21 cellular contexts compared by ENCODE assay signal in the genomic region with DNA sequence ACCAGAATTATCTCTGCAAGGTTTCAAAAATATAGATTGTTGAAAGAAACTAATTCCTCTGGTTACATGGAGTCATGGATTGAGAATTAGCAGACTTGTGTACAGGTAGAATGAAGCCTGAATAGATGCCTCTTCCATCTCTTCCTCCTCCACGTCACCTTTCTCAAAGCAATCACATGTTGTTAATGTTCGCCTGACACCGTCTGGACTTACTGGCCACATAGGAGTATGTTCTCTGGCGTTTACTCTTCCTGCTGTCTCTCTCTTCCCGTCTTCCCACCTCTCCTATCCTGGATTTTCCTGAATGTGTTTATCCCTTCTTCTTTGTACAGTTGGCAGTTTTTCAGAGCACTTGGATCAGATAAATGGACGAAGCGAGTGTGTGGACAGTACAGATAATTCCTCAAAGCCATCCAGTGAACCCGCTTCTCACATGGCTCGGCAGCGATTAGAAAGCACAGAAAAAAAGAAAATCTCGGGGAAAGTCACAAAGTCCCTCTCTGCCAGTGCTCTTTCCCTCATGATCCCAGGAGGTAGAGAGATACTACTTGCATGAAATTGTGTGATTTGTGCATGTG. TPM values are rescaled to one million over a fixed set of nuclear protein-coding genes. Genes with fewer than 3 reads are reported as not detected.
DNase-seq lines count a peak whose midpoint lies in the region; ATAC-seq, FAIRE-seq and TF ChIP-seq lines count a peak whose summit lies in the region.
"Had no signal": no experiment of that assay in that cellular context is flagged by ENCODE, and none has a peak within 500 bp of the region (broad histone marks: within the 10 kb centered on the region; RNA-seq: fewer than 3 reads in every experiment).

No MANE protein-coding gene starts in this region.

- no peaks in the 10 kb centered on the region for H4K20me1 ChIP-seq in fibroblast of lung (ENCODE audit: control insufficient read depth, extremely low read depth, insufficient read depth, low read length)

- peaks cover 2% of the 10 kb centered on the region for H3K36me3 ChIP-seq in fibroblast of lung (ENCODE audit: control insufficient read depth, insufficient read depth, low read length)
- H3K36me3 ChIP-seq in mesenchymal stem cell (ENCODE audit: control insufficient read depth in 1 of 2, insufficient read depth in 2 of 2, low read depth in 1 of 2, low read length in 2 of 2): peaks cover 15 to 66% of the 10 kb centered on the region in 2 experiments
- no peaks in the 10 kb centered on the region for H3K36me3 ChIP-seq in uterus
- H3K36me3 ChIP-seq in ascending aorta: peaks cover 35 to 66% of the 10 kb centered on the region in 2 donors
- H3K36me3 ChIP-seq: MG63, neural progenitor cell had no signal

- H3K23ac ChIP-seq in mesenchymal stem cell (ENCODE audit: low read length in 2 of 2): no peak overlapping the region

- H3K27me3 ChIP-seq in fibroblast of lung (ENCODE audit: control insufficient read depth, insufficient read depth, low read length): no peaks in the 10 kb centered on the region
- no peaks in the 10 kb centered on the region for H3K27me3 ChIP-seq in mesenchymal stem cell (ENCODE audit: control insufficient read depth in 1 of 2, insufficient read depth in 1 of 2, low read length in 2 of 2)
- no peaks in the 10 kb centered on the region for H3K27me3 ChIP-seq in uterus
- no peaks in the 10 kb centered on the region for H3K27me3 ChIP-seq in ascending aorta
- H3K27me3 ChIP-seq: MG63, neural progenitor cell had no signal

- no peaks in the 10 kb centered on the region for H3K79me2 ChIP-seq in fibroblast of lung (ENCODE audit: control insufficient read depth, insufficient read depth, low read length)

- H3K36me3 Mint-ChIP-seq in T-helper 17 cell (ENCODE audit: low read depth): peaks cover 6% of the 10 kb centered on the region

- H3K4me2 ChIP-seq in fibroblast of lung (ENCODE audit: extremely low read depth, insufficient read depth, low read length): peak overlapping the region; percentile 94
- no peak overlapping the region for H3K4me2 ChIP-seq in mesenchymal stem cell (ENCODE audit: low read length, poor library complexity, severe bottlenecking)
- H3K4me2 ChIP-seq: neural progenitor cell had no signal

- H3K27me3 Mint-ChIP-seq in T-helper 17 cell: no peaks in the 10 kb centered on the region
- H3K27me3 Mint-ChIP-seq: activated naive CD8-positive, alpha-beta T cell treated with anti-CD3 and anti-CD28 coated beads for 36 hours; progenitor cell of endocrine pancreas had no signal

- no peak overlapping the region for H2AK5ac ChIP-seq in mesenchymal stem cell (ENCODE audit: low read length, severe bottlenecking)

- no peak overlapping the region for H3K4me3 Mint-ChIP-seq in T-helper 17 cell
- H3K4me3 Mint-ChIP-seq: activated naive CD8-positive, alpha-beta T cell treated with anti-CD3 and anti-CD28 coated beads for 36 hours; neural progenitor cell had no signal

- peak overlapping the region; percentile 41 for H3K27ac Mint-ChIP-seq in T-helper 17 cell
- H3K27ac Mint-ChIP-seq: activated naive CD8-positive, alpha-beta T cell treated with anti-CD3 and anti-CD28 coated beads for 36 hours; neural progenitor cell; progenitor cell of endocrine pancreas had no signal

- ATAC-seq in T-helper 17 cell (no peak), GM21447 (IDR thresholded peaks at IDR 0.05; ENCODE audit: unreplicated experiment) (no peak)
- ATAC-seq: lower lobe of right lung had no signal

- intact Hi-C loops in uterus (cut with DNase I; ENCODE audit: low total_unique reads) (no loop called here), ascending aorta (cut with DNase I) (no loop called here)

- no peak overlapping the region for H2BK5ac ChIP-seq in mesenchymal stem cell (ENCODE audit: low read depth, low read length, poor library complexity, severe bottlenecking)

- H3K4me3 ChIP-seq in fibroblast of lung (replicated peaks in 1 of 4; ENCODE audit: control extremely low read depth in 1 of 4, insufficient read depth in 1 of 4, low read depth in 3 of 4, low read length in 4 of 4) (peak overlapping the region; percentile 14 to 50 (median 37)), mesenchymal stem cell (ENCODE audit: insufficient read depth in 1 of 2, low read depth in 1 of 2, low read length in 2 of 2) (peak overlapping the region in 1 of 2 experiments; percentile 74), uterus (peak overlapping the region in 1 of 2 donors; percentile 20), ascending aorta (peak overlapping the region in 1 of 2 donors; percentile 26)
- H3K4me3 ChIP-seq: lower lobe of right lung, MG63, neural progenitor cell, skin epidermis had no signal

- H4K91ac ChIP-seq in mesenchymal stem cell (ENCODE audit: low read length): no peak overlapping the region

- H4K8ac ChIP-seq in mesenchymal stem cell (ENCODE audit: low read length): no peak overlapping the region

- peaks cover 3% of the 10 kb centered on the region for H3K79me1 ChIP-seq in mesenchymal stem cell (replicated peaks; ENCODE audit: low read length, poor library complexity, severe bottlenecking)

- no peak overlapping the region for H2BK120ac ChIP-seq in mesenchymal stem cell (ENCODE audit: low read depth, low read length)

- no peak overlapping the region for H3K4ac ChIP-seq in mesenchymal stem cell (ENCODE audit: low read depth in 1 of 2, low read length in 2 of 2)

- DNase-seq in T-helper 17 cell (no peak), fibroblast of lung (ENCODE audit: low read depth in 2 of 2) (peak in 1 of 2 donors; percentile 4), mesenchymal stem cell (no peak), uterus (no peak), frontal cortex (ENCODE audit: low spot score in 2 of 2) (no peak), ascending aorta (ENCODE audit: low spot score in 2 of 2) (no peak)
- DNase-seq: activated CD4-positive, alpha-beta T cell treated with anti-CD3 and anti-CD28 coated beads, Interleukin-2, amount 50 U/mL, for 48 hours; activated CD4-positive, CD25-positive, alpha-beta regulatory T cell; activated CD8-positive, alpha-beta memory T cell treated with anti-CD3 and anti-CD28 coated beads, Interleukin-2, amount 50 U/mL, for 48 hours; activated naive CD8-positive, alpha-beta T cell treated with anti-CD3 and anti-CD28 coated beads for 36 hours; effector CD4-positive, alpha-beta T cell; lower lobe of right lung; MG63; NCI-H1436 had no signal

- H3K4me1 Mint-ChIP-seq in T-helper 17 cell: peaks cover 2% of the 10 kb centered on the region

- no peak overlapping the region for H2BK15ac ChIP-seq in mesenchymal stem cell (ENCODE audit: low read depth, poor library complexity, severe bottlenecking)

- H3K14ac ChIP-seq in mesenchymal stem cell (ENCODE audit: low read length in 2 of 2): no peak overlapping the region

- TF ChIP-seq CTCF in fibroblast of lung (conservative IDR thresholded peaks at IDR 0.05 in 1 of 2, IDR thresholded peaks at IDR 0.05 in 1 of 2; ENCODE audit: low read depth in 1 of 2, low read length in 2 of 2): no peak
- no peak for TF ChIP-seq CTCF in uterus (IDR thresholded peaks at IDR 0.05)
- no peak for TF ChIP-seq CTCF in ascending aorta (IDR thresholded peaks at IDR 0.05)

- H3K27ac ChIP-seq in fibroblast of lung (ENCODE audit: insufficient read depth, low read length): no peak overlapping the region
- H3K27ac ChIP-seq in mesenchymal stem cell (ENCODE audit: low read length, poor library complexity, severe bottlenecking): no peak overlapping the region
- peak overlapping the region; percentile 65 for H3K27ac ChIP-seq in uterus
- H3K27ac ChIP-seq in ascending aorta: no peak overlapping the region
- H3K27ac ChIP-seq: lower lobe of right lung, neural progenitor cell, skin epidermis had no signal

- no peak overlapping the region for H3K18ac ChIP-seq in mesenchymal stem cell (ENCODE audit: low read depth in 1 of 2, low read length in 2 of 2)

- 96% methylated on average over 11 of the region's 11 CpGs for WGBS in mesenchymal stem cell

- H3K4me1 ChIP-seq in fibroblast of lung (ENCODE audit: control insufficient read depth, extremely low read depth, insufficient read depth, low read length) (no peaks in the 10 kb centered on the region), mesenchymal stem cell (ENCODE audit: control insufficient read depth, insufficient read depth, low read depth, low read length) (no peaks in the 10 kb centered on the region), uterus (no peaks in the 10 kb centered on the region), ascending aorta (no peaks in the 10 kb centered on the region)
- H3K4me1 ChIP-seq: neural progenitor cell had no signal

- H3K9me3 ChIP-seq in T-helper 17 cell (ENCODE audit: control insufficient read depth, low read length, poor library complexity, severe bottlenecking): peaks cover 2% of the 10 kb centered on the region
- H3K9me3 ChIP-seq in fibroblast of lung (ENCODE audit: control insufficient read depth, insufficient read depth, low read depth, low read length): no peaks in the 10 kb centered on the region
- H3K9me3 ChIP-seq in mesenchymal stem cell (ENCODE audit: control insufficient read depth, low read length): no peaks in the 10 kb centered on the region
- no peaks in the 10 kb centered on the region for H3K9me3 ChIP-seq in uterus
- no peaks in the 10 kb centered on the region for H3K9me3 ChIP-seq in ascending aorta
- H3K9me3 ChIP-seq: lower lobe of right lung, MG63 had no signal

- no peak for FAIRE-seq in frontal cortex (lab: Jason Lieb, UNC)
- FAIRE-seq: GM19239, keratinocyte had no signal

- no peak for TF ChIP-seq POLR2A in uterus (IDR thresholded peaks at IDR 0.05)

- no peak overlapping the region for H2BK12ac ChIP-seq in mesenchymal stem cell (ENCODE audit: low read length in 2 of 2)

- H3K9ac ChIP-seq in fibroblast of lung (ENCODE audit: insufficient read depth, low read length): no peak overlapping the region
- H3K9ac ChIP-seq in mesenchymal stem cell (ENCODE audit: low read length): peak overlapping the region; percentile 61
- H3K9ac ChIP-seq: neural progenitor cell had no signal

- H2AFZ ChIP-seq in fibroblast of lung (ENCODE audit: low read length) (peak overlapping the region; percentile 61), mesenchymal stem cell (ENCODE audit: low read depth, low read length) (no peak overlapping the region)
- H2AFZ ChIP-seq: neural progenitor cell had no signal

RNA-seq across cellular contexts. Expression of a gene that starts 47.5 kb away (rescaled TPM):
- total RNA-seq in T-helper 17 cell: 1 to 10 TPM in 1 of 2 donors, under 1 TPM in 1; 0.05 to 1.3 TPM
- not detected in 2 replicates for total RNA-seq in fibroblast of lung
- 0.14 and 0.28 TPM in 2 replicates for polyA plus RNA-seq in fibroblast of lung
- 0.08 and 0.14 TPM in 2 replicates for polyA plus RNA-seq in fibroblast of lung (2012)
- polyA minus RNA-seq in fibroblast of lung (ENCODE audit: low replicate concordance): not detected in 2 replicates
- not detected for polyA plus RNA-seq in mesenchymal stem cell (2013, experiment 1 of 2)
- polyA plus RNA-seq in mesenchymal stem cell (2013, experiment 2 of 2): not detected
- total RNA-seq in uterus: under 1 TPM in 3 of 4 donors, not detected in 1; 0.37 to 0.83 (median 0.59) TPM
- 0.41 TPM for total RNA-seq in frontal cortex
- 2.3 TPM for total RNA-seq in ascending aorta
- total RNA-seq: chondrocyte, progenitor cell of endocrine pancreas had no signal
- polyA plus RNA-seq: keratinocyte had no signal

Comparison
In these comparisons a context has a peak if more than half of its experiments do, and no peak if none do; other contexts are left out.
1. H3K27ac ChIP-seq: peak in uterus (2 of 2); none in fibroblast of lung (single experiment), mesenchymal stem cell (single experiment) and ascending aorta (0 of 2).